In the genomic region with DNA sequence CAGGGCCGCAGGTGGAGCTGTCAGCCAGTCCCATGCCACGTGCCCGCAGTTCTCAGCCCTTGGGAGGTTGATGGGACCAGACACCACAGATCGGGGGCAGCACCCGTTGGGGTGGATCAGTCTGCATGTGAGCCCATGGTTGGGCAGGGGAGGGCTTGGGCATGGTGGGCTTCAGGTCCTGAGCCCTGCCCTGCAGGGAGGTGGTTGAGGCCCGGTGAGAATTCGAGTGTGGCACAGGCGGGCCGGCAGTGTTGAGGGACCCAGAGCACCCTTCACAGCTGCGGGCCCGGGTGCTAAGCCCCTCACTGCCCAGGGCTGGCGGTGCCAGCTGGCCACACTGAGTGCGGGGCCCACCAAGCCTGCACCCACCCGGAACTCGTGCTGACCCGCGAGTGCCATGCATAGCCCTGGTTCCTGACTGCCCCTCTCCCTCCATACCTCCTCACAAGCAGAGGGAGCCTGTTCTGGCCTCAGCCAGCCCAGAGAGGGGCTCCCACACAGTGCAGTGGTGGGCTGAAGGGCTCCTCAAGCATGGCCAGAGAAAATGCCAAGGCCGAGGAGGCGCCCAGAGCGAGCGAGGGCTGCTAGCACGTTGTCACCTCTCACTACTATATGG, we compare ENCODE assay signal across 32 cellular contexts.
"Had no signal": no experiment of that assay in that cellular context is flagged by ENCODE, and none has a peak within 500 bp of the region (broad histone marks: within the 10 kb centered on the region; RNA-seq: fewer than 3 reads in every experiment).

No MANE protein-coding gene starts in this region.

- H3K4me1 ChIP-seq: body of pancreas, breast epithelium, esophagus squamous epithelium had no signal

- H3K9me3 Mint-ChIP-seq: activated B cell treated with CpG ODN at 0.5 μM for 24 hours; activated CD8-positive, alpha-beta T cell treated with anti-CD3 and anti-CD28 coated beads for 36 hours; activated T-helper 17 cell treated with anti-CD3 and anti-CD28 coated beads, Interleukin-2, amount 50 U/mL, for 72 hours; effector memory CD8-positive, alpha-beta T cell had no signal

- ATAC-seq: activated CD4-positive, CD25-positive, alpha-beta regulatory T cell treated with anti-CD3 and anti-CD28 coated beads, Interleukin-2, amount 50 U/mL, for 24 hours; activated CD8-positive, alpha-beta T cell treated with anti-CD3 and anti-CD28 coated beads for 36 hours; activated T-cell treated with anti-CD3 and anti-CD28 coated beads, Interleukin-2, amount 50 U/mL, for 4 hours; activated T-helper 17 cell treated with anti-CD3 and anti-CD28 coated beads, Interleukin-2, amount 50 U/mL, for 72 hours; body of pancreas; effector memory CD8-positive, alpha-beta T cell; T-helper 17 cell had no signal

- H3K36me3 ChIP-seq: breast epithelium, cardiac muscle cell, esophagus squamous epithelium, WERI-Rb-1 had no signal

- H3K27me3 Mint-ChIP-seq: activated B cell treated with CpG ODN at 0.5 μM for 24 hours; activated CD8-positive, alpha-beta T cell treated with anti-CD3 and anti-CD28 coated beads for 36 hours; activated naive CD8-positive, alpha-beta T cell; activated T-helper 17 cell treated with anti-CD3 and anti-CD28 coated beads, Interleukin-2, amount 50 U/mL, for 72 hours; effector memory CD8-positive, alpha-beta T cell; T-helper 17 cell had no signal

- H3K4me1 Mint-ChIP-seq: activated B cell treated with CpG ODN at 0.5 μM for 24 hours; activated T-helper 17 cell treated with anti-CD3 and anti-CD28 coated beads, Interleukin-2, amount 50 U/mL, for 72 hours; T-helper 17 cell had no signal

- H3K9me3 ChIP-seq: body of pancreas, breast epithelium, esophagus squamous epithelium had no signal

- H3K27me3 ChIP-seq: body of pancreas, cardiac muscle cell, esophagus squamous epithelium had no signal

- H3K4me3 ChIP-seq: body of pancreas, breast epithelium, cardiac muscle cell, esophagus squamous epithelium had no signal

- H3K27ac Mint-ChIP-seq: activated B cell treated with CpG ODN at 0.5 μM for 24 hours; activated CD8-positive, alpha-beta T cell treated with anti-CD3 and anti-CD28 coated beads for 36 hours; activated naive CD8-positive, alpha-beta T cell; activated T-helper 17 cell treated with anti-CD3 and anti-CD28 coated beads, Interleukin-2, amount 50 U/mL, for 72 hours; effector memory CD8-positive, alpha-beta T cell; T-helper 17 cell; T-helper 2 cell treated with Interferon-gamma antibody and Interleukin-4, amounts not matched to agents 5 μg/mL and 100 μg/mL, for 36 hours had no signal

- H3K36me3 Mint-ChIP-seq: activated naive CD8-positive, alpha-beta T cell had no signal

- DNase-seq: activated B cell treated with CpG ODN at 0.5 μM for 24 hours; activated CD4-positive, alpha-beta T cell treated with anti-CD3 and anti-CD28 coated beads for 48 hours; activated CD4-positive, alpha-beta T cell treated with anti-CD3 and anti-CD28 coated beads, Interleukin-2, amount 50 U/mL, for 1 hour; activated CD4-positive, alpha-beta T cell treated with anti-CD3 and anti-CD28 coated beads, Interleukin-2, amount 50 U/mL, for 48 hours; activated CD8-positive, alpha-beta memory T cell treated with anti-CD3 and anti-CD28 coated beads for 24 hours; activated CD8-positive, alpha-beta T cell treated with anti-CD3 and anti-CD28 coated beads for 36 hours; activated effector memory CD4-positive, alpha-beta T cell treated with Interleukin-2 at 50 U/mL for 16 hours; activated gamma-delta T cell treated with Interleukin-2 at 50 U/mL for 16 hours; activated naive CD4-positive, alpha-beta T cell treated with anti-CD3 and anti-CD28 coated beads, Interleukin-2, amount 50 U/mL, for 16 hours; activated naive CD4-positive, alpha-beta T cell treated with Interleukin-2 at 50 U/mL for 16 hours; activated T-cell treated with anti-CD3 and anti-CD28 coated beads, Interleukin-2, amount 50 U/mL, for 4 hours; amniotic stem cell; anterior cingulate cortex; body of pancreas; central memory CD4-positive, alpha-beta T cell; cerebellar nuclear complex; cortex of kidney; dermis blood vessel endothelial cell; effector CD4-positive, alpha-beta T cell; effector memory CD8-positive, alpha-beta T cell; esophagus squamous epithelium; head of caudate nucleus; T-helper 1 cell; T-helper 17 cell; T1000; WERI-Rb-1 had no signal

- H3K4me3 Mint-ChIP-seq: activated B cell treated with CpG ODN at 0.5 μM for 24 hours; activated CD8-positive, alpha-beta T cell treated with anti-CD3 and anti-CD28 coated beads for 36 hours; activated naive CD8-positive, alpha-beta T cell; activated T-cell treated with anti-CD3 and anti-CD28 coated beads, Interleukin-2, amount 50 U/mL, for 4 hours; activated T-helper 17 cell treated with anti-CD3 and anti-CD28 coated beads, Interleukin-2, amount 50 U/mL, for 72 hours; effector memory CD8-positive, alpha-beta T cell; T-helper 17 cell; T-helper 2 cell treated with Interferon-gamma antibody and Interleukin-4, amounts not matched to agents 5 μg/mL and 100 μg/mL, for 36 hours had no signal

- H3K27ac ChIP-seq: body of pancreas, breast epithelium, cardiac muscle cell, esophagus squamous epithelium, WERI-Rb-1 had no signal
